ENCODE assay signal across 26 cellular contexts in genomic region chr2:36802952-36803351, GRCh38.
"Had no signal": no experiment of that assay in that cellular context is flagged by ENCODE, and none has a peak within 500 bp of the region (broad histone marks: within the 10 kb centered on the region; RNA-seq: fewer than 3 reads in every experiment).

No MANE protein-coding gene starts in this region.

- H3K9me3 Mint-ChIP-seq: activated CD4-positive, alpha-beta memory T cell treated with anti-CD3 and anti-CD28 coated beads for 36 hours; activated CD4-positive, alpha-beta T cell treated with anti-CD3 and anti-CD28 coated beads, Interleukin-2, amount 10 ng/mL, durations not matched to agents 24 days and 14 days; activated naive CD4-positive, alpha-beta T cell treated with anti-CD3 and anti-CD28 coated beads, Interleukin-2, amount 10 ng/mL, durations not matched to agents 7 days and 5 days; activated naive CD4-positive, alpha-beta T cell treated with anti-CD3 and anti-CD28 coated beads, Interleukin-2, amount 50 U/mL, for 72 hours; activated T-helper 1 cell treated with anti-CD3 and anti-CD28 coated beads, Interleukin-12 subunit alpha, Interleukin-12 subunit beta, Interleukin-2, Interleukin-4 antibody, amounts not matched to agents 30 ng/mL and 10 ng/mL and 1 ng/mL, durations not matched to agents 14 hours and 24 hours and 36 hours; brain; dendritic cell treated with granulocyte-macrophage colony-stimulating factor and Interleukin-4, amounts not matched to agents 40 ng/mL and 50 ng/mL, for 4 days had no signal

- H3K27me3 Mint-ChIP-seq: brain had no signal

- H3K27ac Mint-ChIP-seq: activated CD4-positive, alpha-beta memory T cell treated with anti-CD3 and anti-CD28 coated beads for 36 hours; activated CD4-positive, alpha-beta T cell treated with anti-CD3 and anti-CD28 coated beads for 36 hours; activated CD4-positive, alpha-beta T cell treated with anti-CD3 and anti-CD28 coated beads, Interleukin-2, amount 10 ng/mL, durations not matched to agents 24 days and 14 days; activated CD8-positive, alpha-beta memory T cell treated with anti-CD3 and anti-CD28 coated beads, Interleukin-2, amount 10 ng/mL, durations not matched to agents 7 days and 5 days; activated CD8-positive, alpha-beta T cell treated with anti-CD3 and anti-CD28 coated beads, Interleukin-2, amount 10 ng/mL, durations not matched to agents 7 days and 5 days; activated naive CD4-positive, alpha-beta T cell treated with anti-CD3 and anti-CD28 coated beads, Interleukin-2, amount 10 ng/mL, durations not matched to agents 7 days and 5 days; activated naive CD4-positive, alpha-beta T cell treated with anti-CD3 and anti-CD28 coated beads, Interleukin-2, amount 50 U/mL, for 72 hours; activated naive CD8-positive, alpha-beta T cell treated with anti-CD3 and anti-CD28 coated beads, Interleukin-2, amount 10 ng/mL, durations not matched to agents 7 days and 5 days; activated T-helper 1 cell treated with anti-CD3 and anti-CD28 coated beads, Interleukin-12 subunit alpha, Interleukin-12 subunit beta, Interleukin-2, Interleukin-4 antibody, amounts not matched to agents 30 ng/mL and 10 ng/mL and 1 ng/mL, durations not matched to agents 14 hours and 24 hours and 36 hours; activated T-helper 2 cell treated with anti-CD3 and anti-CD28 coated beads, Interferon-gamma antibody, Interleukin-2, Interleukin-4, amounts not matched to agents 10 μg/mL and 5 μg/mL and 100 μg/mL, durations not matched to agents 14 hours and 24 hours and 36 hours; brain; dendritic cell treated with granulocyte-macrophage colony-stimulating factor and Interleukin-4, amounts not matched to agents 40 ng/mL and 50 ng/mL, for 4 days had no signal

- H3K36me3 Mint-ChIP-seq: activated CD4-positive, alpha-beta memory T cell treated with anti-CD3 and anti-CD28 coated beads for 36 hours; activated CD8-positive, alpha-beta memory T cell treated with anti-CD3 and anti-CD28 coated beads, Interleukin-2, amount 10 ng/mL, durations not matched to agents 7 days and 5 days; activated naive CD4-positive, alpha-beta T cell treated with anti-CD3 and anti-CD28 coated beads, Interleukin-2, amount 10 ng/mL, durations not matched to agents 7 days and 5 days; activated naive CD4-positive, alpha-beta T cell treated with anti-CD3 and anti-CD28 coated beads, Interleukin-2, amount 50 U/mL, for 72 hours; activated naive CD8-positive, alpha-beta T cell treated with anti-CD3 and anti-CD28 coated beads, Interleukin-2, amount 10 ng/mL, durations not matched to agents 7 days and 5 days; brain had no signal

- DNase-seq: activated CD4-positive, alpha-beta memory T cell treated with anti-CD3 and anti-CD28 coated beads for 36 hours; activated CD4-positive, alpha-beta T cell treated with anti-CD3 and anti-CD28 coated beads for 36 hours; activated CD4-positive, alpha-beta T cell treated with anti-CD3 and anti-CD28 coated beads, Interleukin-2, amount 10 ng/mL, durations not matched to agents 24 days and 14 days; activated CD4-positive, CD25-positive, alpha-beta regulatory T cell; activated CD4-positive, CD25-positive, alpha-beta regulatory T cell treated with anti-CD3 and anti-CD28 coated beads, Interleukin-2, amount 50 U/mL, for 72 hours; activated CD8-positive, alpha-beta memory T cell treated with anti-CD3 and anti-CD28 coated beads, Interleukin-2, amount 10 ng/mL, durations not matched to agents 7 days and 5 days; activated CD8-positive, alpha-beta memory T cell treated with anti-CD3 and anti-CD28 coated beads, Interleukin-2, amount 50 U/mL, for 4 hours; activated CD8-positive, alpha-beta T cell treated with anti-CD3 and anti-CD28 coated beads, Interleukin-2, amount 10 ng/mL, durations not matched to agents 7 days and 5 days; activated effector memory CD4-positive, alpha-beta T cell treated with anti-CD3 and anti-CD28 coated beads, Interleukin-2, amount 50 U/mL, for 16 hours; activated naive CD4-positive, alpha-beta T cell treated with anti-CD3 and anti-CD28 coated beads, Interleukin-2, amount 10 ng/mL, durations not matched to agents 7 days and 5 days; activated naive CD8-positive, alpha-beta T cell treated with anti-CD3 and anti-CD28 coated beads, Interleukin-2, amount 10 ng/mL, durations not matched to agents 7 days and 5 days; activated T-cell treated with anti-CD3 and anti-CD28 coated beads, Interleukin-2, amount 50 U/mL, for 1 hour; activated T-cell treated with anti-CD3 and anti-CD28 coated beads, Interleukin-2, amount 50 U/mL, for 48 hours; central memory CD4-positive, alpha-beta T cell; dorsolateral prefrontal cortex; effector memory CD4-positive, alpha-beta T cell; erythroblast; foreskin keratinocyte; gastrocnemius medialis; glutamatergic neuron; T-helper 2 cell had no signal

- H3K4me1 Mint-ChIP-seq: activated naive CD4-positive, alpha-beta T cell treated with anti-CD3 and anti-CD28 coated beads, Interleukin-2, amount 10 ng/mL, durations not matched to agents 7 days and 5 days; activated naive CD8-positive, alpha-beta T cell treated with anti-CD3 and anti-CD28 coated beads, Interleukin-2, amount 10 ng/mL, durations not matched to agents 7 days and 5 days; brain had no signal

- ATAC-seq: activated CD4-positive, alpha-beta T cell treated with anti-CD3 and anti-CD28 coated beads for 36 hours; activated CD8-positive, alpha-beta memory T cell treated with anti-CD3 and anti-CD28 coated beads, Interleukin-2, amount 10 ng/mL, durations not matched to agents 7 days and 5 days; activated CD8-positive, alpha-beta T cell treated with anti-CD3 and anti-CD28 coated beads, Interleukin-2, amount 10 ng/mL, durations not matched to agents 7 days and 5 days; activated naive CD4-positive, alpha-beta T cell treated with anti-CD3 and anti-CD28 coated beads, Interleukin-2, amount 50 U/mL, for 72 hours; foreskin keratinocyte; gastrocnemius medialis had no signal

- H3K4me3 Mint-ChIP-seq: activated CD4-positive, alpha-beta memory T cell treated with anti-CD3 and anti-CD28 coated beads for 36 hours; activated CD4-positive, alpha-beta T cell treated with anti-CD3 and anti-CD28 coated beads for 36 hours; activated CD4-positive, alpha-beta T cell treated with anti-CD3 and anti-CD28 coated beads, Interleukin-2, amount 10 ng/mL, durations not matched to agents 24 days and 14 days; activated CD8-positive, alpha-beta memory T cell treated with anti-CD3 and anti-CD28 coated beads, Interleukin-2, amount 10 ng/mL, durations not matched to agents 7 days and 5 days; activated CD8-positive, alpha-beta T cell treated with anti-CD3 and anti-CD28 coated beads, Interleukin-2, amount 10 ng/mL, durations not matched to agents 7 days and 5 days; activated naive CD4-positive, alpha-beta T cell treated with anti-CD3 and anti-CD28 coated beads, Interleukin-2, amount 10 ng/mL, durations not matched to agents 7 days and 5 days; activated naive CD8-positive, alpha-beta T cell treated with anti-CD3 and anti-CD28 coated beads, Interleukin-2, amount 10 ng/mL, durations not matched to agents 7 days and 5 days; activated T-helper 1 cell treated with anti-CD3 and anti-CD28 coated beads, Interleukin-12 subunit alpha, Interleukin-12 subunit beta, Interleukin-2, Interleukin-4 antibody, amounts not matched to agents 30 ng/mL and 10 ng/mL and 1 ng/mL, durations not matched to agents 14 hours and 24 hours and 36 hours; brain; dendritic cell treated with granulocyte-macrophage colony-stimulating factor and Interleukin-4, amounts not matched to agents 40 ng/mL and 50 ng/mL, for 4 days had no signal
